ENCODE assay signal across 13 cellular contexts in genomic region chr22:44870021-44870420, GRCh38.
A peak's percentile ranks its signal among the peaks of the same experiment; 100 is the strongest.
DNase-seq lines count a peak whose midpoint lies in the region; ATAC-seq and TF ChIP-seq lines count a peak whose summit lies in the region.
"Had no signal": no experiment of that assay in that cellular context is flagged by ENCODE, and none has a peak within 500 bp of the region (broad histone marks: within the 10 kb centered on the region; RNA-seq: fewer than 3 reads in every experiment).

No MANE protein-coding gene starts in this region.

- DNase-seq in RWPE2 (ENCODE audit: low spot score) (no peak), inferior parietal cortex (ENCODE audit: extremely low spot score) (peak; percentile 13), DMS79 treated with DMSO at 0.1 percent for 48 hours (lab: John Stamatoyannopoulos, UW) (no peak)
- no peak for DNase-seq in activated T-helper 2 cell treated with anti-CD3 and anti-CD28 coated beads, Interferon-gamma antibody, Interleukin-2, Interleukin-4, amounts not matched to agents 10 μg/mL and 5 μg/mL and 100 μg/mL, durations not matched to agents 14 hours and 24 hours and 36 hours (ENCODE audit: low spot score)
- DNase-seq: activated CD4-positive, CD25-positive, alpha-beta regulatory T cell; foreskin fibroblast; stimulated activated CD4-positive, alpha-beta T cell treated with anti-CD3 and anti-CD28 coated beads, Interleukin-2, amount 100 ng/mL, for 24 hours; upper lobe of left lung had no signal

- intact Hi-C loops in activated T-helper 2 cell treated with anti-CD3 and anti-CD28 coated beads, Interferon-gamma antibody, Interleukin-2, Interleukin-4, amounts not matched to agents 10 μg/mL and 5 μg/mL and 100 μg/mL, durations not matched to agents 14 hours and 24 hours and 36 hours (cut with micrococcal nuclease): no loop called here

- no peaks in the 10 kb centered on the region for H3K4me1 Mint-ChIP-seq in activated T-helper 2 cell treated with anti-CD3 and anti-CD28 coated beads, Interferon-gamma antibody, Interleukin-2, Interleukin-4, amounts not matched to agents 10 μg/mL and 5 μg/mL and 100 μg/mL, durations not matched to agents 14 hours and 24 hours and 36 hours (ENCODE audit: low read depth)

- H3K4me3 Mint-ChIP-seq in activated T-helper 2 cell treated with anti-CD3 and anti-CD28 coated beads, Interferon-gamma antibody, Interleukin-2, Interleukin-4, amounts not matched to agents 10 μg/mL and 5 μg/mL and 100 μg/mL, durations not matched to agents 14 hours and 24 hours and 36 hours (ENCODE audit: low read depth): no peak overlapping the region

- H3K27me3 Mint-ChIP-seq in activated T-helper 2 cell treated with anti-CD3 and anti-CD28 coated beads, Interferon-gamma antibody, Interleukin-2, Interleukin-4, amounts not matched to agents 10 μg/mL and 5 μg/mL and 100 μg/mL, durations not matched to agents 14 hours and 24 hours and 36 hours (ENCODE audit: low read depth): no peaks in the 10 kb centered on the region

- H3K9me3 Mint-ChIP-seq in activated T-helper 2 cell treated with anti-CD3 and anti-CD28 coated beads, Interferon-gamma antibody, Interleukin-2, Interleukin-4, amounts not matched to agents 10 μg/mL and 5 μg/mL and 100 μg/mL, durations not matched to agents 14 hours and 24 hours and 36 hours: no peaks in the 10 kb centered on the region

- H3K27ac ChIP-seq in BLaER1 (no peak overlapping the region), HEK293 (ENCODE audit: extremely low read depth, low read depth, low read length) (no peak overlapping the region), RWPE2 (ENCODE audit: poor library complexity, severe bottlenecking) (peak overlapping the region; percentile 21)
- H3K27ac ChIP-seq: adrenal gland, upper lobe of left lung had no signal

- H3K9me3 ChIP-seq in BLaER1 (peaks cover 14% of the 10 kb centered on the region), HEK293 (ENCODE audit: control insufficient read depth, insufficient read depth, low read depth, low read length) (no peaks in the 10 kb centered on the region), RWPE2 (ENCODE audit: severe bottlenecking) (no peaks in the 10 kb centered on the region)
- H3K9me3 ChIP-seq: adrenal gland had no signal

- no peak overlapping the region for H3K9ac ChIP-seq in BLaER1

- ATAC-seq in RWPE2 (ENCODE audit: low read depth) (peak; percentile 88), HG03175 (IDR thresholded peaks at IDR 0.05; ENCODE audit: unreplicated experiment) (no peak), HG02571 (IDR thresholded peaks at IDR 0.05; ENCODE audit: unreplicated experiment) (no peak)

- H3K4me3 ChIP-seq in BLaER1 (no peak overlapping the region), HEK293 (ENCODE audit: low read depth, low read length) (no peak overlapping the region), RWPE2 (ENCODE audit: severe bottlenecking) (no peak overlapping the region)
- H3K4me3 ChIP-seq: adrenal gland, upper lobe of left lung had no signal

- H3K27ac Mint-ChIP-seq in activated T-helper 2 cell treated with anti-CD3 and anti-CD28 coated beads, Interferon-gamma antibody, Interleukin-2, Interleukin-4, amounts not matched to agents 10 μg/mL and 5 μg/mL and 100 μg/mL, durations not matched to agents 14 hours and 24 hours and 36 hours: no peak overlapping the region

- peak overlapping the region; percentile 12; the same call in 1 of the 2 replicates for H3K4me2 ChIP-seq in BLaER1

- H3K4me1 ChIP-seq in BLaER1: peaks cover 15% of the 10 kb centered on the region
- H3K4me1 ChIP-seq in HEK293 (ENCODE audit: control insufficient read depth, insufficient read depth, low read length): no peaks in the 10 kb centered on the region
- no peaks in the 10 kb centered on the region for H3K4me1 ChIP-seq in RWPE2 (ENCODE audit: insufficient read depth, poor library complexity, severe bottlenecking)
- H3K4me1 ChIP-seq: adrenal gland, upper lobe of left lung had no signal

- H3K36me3 ChIP-seq in BLaER1 (no peaks in the 10 kb centered on the region), HEK293 (ENCODE audit: control insufficient read depth in 2 of 2, insufficient read depth in 1 of 2, low read length in 2 of 2) (no peaks in the 10 kb centered on the region), RWPE2 (ENCODE audit: low read depth) (no peaks in the 10 kb centered on the region)
- H3K36me3 ChIP-seq: adrenal gland, upper lobe of left lung had no signal

- H3K36me3 Mint-ChIP-seq in activated T-helper 2 cell treated with anti-CD3 and anti-CD28 coated beads, Interferon-gamma antibody, Interleukin-2, Interleukin-4, amounts not matched to agents 10 μg/mL and 5 μg/mL and 100 μg/mL, durations not matched to agents 14 hours and 24 hours and 36 hours (ENCODE audit: low read depth): no peaks in the 10 kb centered on the region

- TF ChIP-seq CTCF in HEK293 (tag by site-specific recombination; IDR thresholded peaks at IDR 0.05) (no peak), RWPE2 (IDR thresholded peaks at IDR 0.05; ENCODE audit: poor library complexity, severe bottlenecking) (no peak)

- H3K27me3 ChIP-seq in BLaER1: no peaks in the 10 kb centered on the region
- H3K27me3 ChIP-seq in RWPE2 (ENCODE audit: insufficient read depth, poor library complexity, severe bottlenecking): no peaks in the 10 kb centered on the region
- H3K27me3 ChIP-seq: adrenal gland, upper lobe of left lung had no signal

- POLR2A ChIA-PET in HEK293 (lab: Yijun Ruan, JAX): no interaction called here

- no peaks in the 10 kb centered on the region for H4K20me1 ChIP-seq in BLaER1

- CTCF ChIA-PET in HEK293 (lab: Yijun Ruan, JAX): interaction anchor here (0.7 kb wide), 1 partner anchor 40 kb away, joined by 4 read pairs; no protein-coding TSS in a partner anchor

TF ChIP-seq in HEK293, 187 proteins besides CTCF, POLR2A, EP300 and RAD21:
- TF ChIP-seq EGR2 (tag by site-specific recombination; IDR thresholded peaks at IDR 0.05; ENCODE audit: low read depth): 0 out of 2 replicates have a peak, but pooled peaks have one; percentile 16
- no peak for TF ChIP-seq ATF2 (tag by site-specific recombination; IDR thresholded peaks at IDR 0.05; ENCODE audit: low read depth)
TF ChIP-seq in HEK293: peak in this region for 1.
